In the genomic region with DNA sequence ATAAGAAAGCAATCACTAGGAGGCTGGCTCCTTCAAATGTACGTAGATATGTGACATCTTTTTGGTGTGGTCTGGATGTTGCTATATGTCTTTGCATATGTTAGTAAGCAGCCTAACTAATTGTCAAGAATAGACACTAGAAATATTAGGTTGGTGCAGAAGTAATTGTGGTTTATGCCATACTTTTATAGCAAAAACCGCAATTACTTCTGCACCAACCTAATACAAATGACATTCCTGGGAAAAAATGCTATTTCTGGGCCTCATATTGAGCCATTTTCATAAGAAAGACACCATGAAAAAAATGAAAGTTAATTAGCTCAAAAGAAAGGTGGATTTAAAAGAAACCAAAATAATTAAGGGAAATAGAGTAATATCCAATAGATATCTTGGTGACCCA, we compare ENCODE assay signal across 28 cellular contexts.
"Had no signal": no experiment of that assay in that cellular context is flagged by ENCODE, and none has a peak within 500 bp of the region (broad histone marks: within the 10 kb centered on the region; RNA-seq: fewer than 3 reads in every experiment).

No MANE protein-coding gene starts in this region.

- H3K4me3 ChIP-seq: colonic mucosa, coronary artery, dorsolateral prefrontal cortex, esophagus muscularis mucosa, esophagus squamous epithelium, gastrocnemius medialis, gastroesophageal sphincter, heart left ventricle, heart right ventricle had no signal

- FAIRE-seq: colon, endometrium, endothelial cell of umbilical vein, frontal cortex had no signal

- H3K36me3 ChIP-seq: colonic mucosa, esophagus muscularis mucosa, esophagus squamous epithelium, gastrocnemius medialis, gastroesophageal sphincter, heart left ventricle, heart right ventricle had no signal

- H3K27me3 ChIP-seq: colonic mucosa, dorsolateral prefrontal cortex, esophagus muscularis mucosa, esophagus squamous epithelium, foreskin keratinocyte, gastrocnemius medialis, gastroesophageal sphincter, heart left ventricle, heart right ventricle had no signal

- DNase-seq: colonic mucosa; cortex of kidney; dermis blood vessel endothelial cell; dorsolateral prefrontal cortex; effector CD4-positive, alpha-beta T cell; effector CD8-positive, alpha-beta T cell; effector memory CD4-positive, alpha-beta T cell; effector memory CD8-positive, alpha-beta T cell; endodermal cell; erythroblast; esophagus squamous epithelium; foreskin fibroblast; foreskin keratinocyte; foreskin melanocyte; gastrocnemius medialis; glutamatergic neuron; head of caudate nucleus; heart left ventricle; heart right ventricle had no signal

- H3K27ac ChIP-seq: colonic mucosa, coronary artery, dorsolateral prefrontal cortex, epithelial cell of prostate, esophagus muscularis mucosa, esophagus squamous epithelium, foreskin keratinocyte, gastrocnemius medialis, gastroesophageal sphincter, heart left ventricle, heart right ventricle had no signal

- H3K4me1 ChIP-seq: colonic mucosa, esophagus muscularis mucosa, esophagus squamous epithelium, foreskin keratinocyte, gastrocnemius medialis, gastroesophageal sphincter, heart left ventricle, heart right ventricle had no signal

- H3K9me3 ChIP-seq: colonic mucosa, esophagus muscularis mucosa, esophagus squamous epithelium, gastrocnemius medialis, gastroesophageal sphincter had no signal

- ATAC-seq: effector memory CD8-positive, alpha-beta T cell; esophagus mucosa; foreskin keratinocyte; gastrocnemius medialis; gastroesophageal sphincter; heart left ventricle; heart right ventricle had no signal
